ENCODE assay signal across 8 cellular contexts in the genomic region with DNA sequence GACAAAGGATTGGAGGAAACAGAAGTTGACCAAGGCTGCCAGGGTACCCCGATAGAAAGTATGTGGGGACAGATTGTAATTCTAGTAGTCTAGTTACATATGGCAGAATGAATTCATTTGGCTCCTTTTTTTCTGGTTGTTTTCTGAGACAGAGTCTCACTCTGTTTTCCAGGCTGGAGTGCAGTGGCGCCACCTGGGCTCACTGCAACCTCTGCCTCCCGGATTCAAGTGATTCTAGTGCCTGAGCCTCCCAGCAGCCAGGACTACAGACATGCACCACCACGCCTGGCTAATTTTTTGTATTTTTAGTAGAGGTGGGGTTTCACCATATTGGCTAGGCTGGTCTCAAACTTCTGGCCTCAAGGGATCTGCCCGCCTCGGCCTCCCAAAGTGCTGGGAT. TPM values are rescaled to one million over a fixed set of nuclear protein-coding genes. Genes with fewer than 3 reads are reported as not detected.
DNase-seq lines count a peak whose midpoint lies in the region; ATAC-seq, FAIRE-seq and TF ChIP-seq lines count a peak whose summit lies in the region.
"Not testable (repeated sequence)": the region's sequence is repeated elsewhere in the genome, so short reads cannot be mapped to it uniquely, and the experiment has no call there.

No MANE protein-coding gene starts in this region.

- not testable (repeated sequence) for TF ChIP-seq EP300 in HepG2 (IDR thresholded peaks at IDR 0.05; ENCODE audit: low read depth in 2 of 2, low read length in 2 of 2); HepG2 (CRISPR knock-in tag; IDR thresholded peaks at IDR 0.05; ENCODE audit: borderline replicate concordance)

- not testable (repeated sequence) for H2AFZ ChIP-seq in HepG2 (ENCODE audit: low read length)

- H3K27ac Mint-ChIP-seq in brain = peak overlapping the region in 2 of 5 experiments; percentile 41 to 67
- not testable (repeated sequence) for H3K27ac Mint-ChIP-seq in type B pancreatic cell

- not testable (repeated sequence) for TF ChIP-seq RAD21 in HepG2 (CRISPR knock-in tag; IDR thresholded peaks at IDR 0.05)

- not testable (repeated sequence) for H3K9me3 ChIP-seq in HepG2 (ENCODE audit: low read length)

- H3K36me3 ChIP-seq in HepG2 (replicated peaks in 1 of 2; ENCODE audit: control insufficient read depth in 1 of 2, insufficient read depth in 2 of 2, low read length in 2 of 2) = peaks cover 18 to 53% of the 10 kb centered on the region in 2 experiments

- H3K9me3 Mint-ChIP-seq in brain, type B pancreatic cell: not testable (repeated sequence)

- H3K27me3 Mint-ChIP-seq in brain, type B pancreatic cell: not testable (repeated sequence)

- POLR2A ChIA-PET in HepG2 (lab: Yijun Ruan, JAX) = interaction anchor here (1.0 kb wide), 1 partner anchor 30 kb away, joined by 3 read pairs; a partner anchor contains a TSS

- not testable (repeated sequence) for H3K27me3 ChIP-seq in HepG2 (ENCODE audit: control insufficient read depth in 1 of 2, insufficient read depth in 2 of 2, low read length in 2 of 2)

- FAIRE-seq in HepG2 (lab: Jason Lieb, UNC) = not testable (repeated sequence)

- not testable (repeated sequence) for H3K9ac ChIP-seq in HepG2 (ENCODE audit: insufficient read depth, low read depth, low read length)

- not testable (repeated sequence) for H3K79me2 ChIP-seq in HepG2 (ENCODE audit: insufficient read depth, low read length)

- not testable (repeated sequence) for H3K4me1 ChIP-seq in HepG2 (ENCODE audit: insufficient read depth, low read length)

- WGBS in HepG2 (ENCODE audit: low lambda C conversion rate) = 89% methylated on average over 6 of the region's 6 CpGs

- intact Hi-C loops in HepG2 (cut with micrococcal nuclease; ENCODE audit: unreplicated experiment) = not testable (repeated sequence)

- DNase-seq in NB4 (ENCODE audit: low read depth); fibroblast of mammary gland (ENCODE audit: low read depth); type B pancreatic cell (ENCODE audit: extremely low spot score, unreplicated experiment): not testable (repeated sequence)
- DNase-seq in SK-MEL-5 (ENCODE audit: low read depth, low spot score) (peak; percentile 43), HepG2 (ENCODE audit: low spot score) (peak; percentile 9)

- TF ChIP-seq CTCF in C4-2B (conservative IDR thresholded peaks at IDR 0.05) (peak; percentile 56), GM12874 (IDR thresholded peaks at IDR 0.05; ENCODE audit: insufficient read depth, low read depth, low read length) (0 out of 2 replicates have a peak, but pooled peaks have one; percentile 7), NB4 (IDR thresholded peaks at IDR 0.05; ENCODE audit: low read depth, low read length) (peak; percentile 16), brain (conservative IDR thresholded peaks at IDR 0.05) (peak; percentile 37 to 69), fibroblast of mammary gland (conservative IDR thresholded peaks at IDR 0.05; ENCODE audit: control insufficient read depth, insufficient read depth, low read depth, low read length) (peak; percentile 23), HepG2 (CRISPR knock-in tag; IDR thresholded peaks at IDR 0.05) (peak; percentile 54), type B pancreatic cell (conservative IDR thresholded peaks at IDR 0.05) (peak; percentile 57)

- not testable (repeated sequence) for H4K20me1 ChIP-seq in HepG2 (ENCODE audit: insufficient read depth, low read length)

- CTCF ChIA-PET in HepG2 (lab: Yijun Ruan, JAX; ENCODE audit: low intra/inter-chr PET ratio, low total read pairs) = interaction anchor here (1.0 kb wide), 1 partner anchor 161 kb away, joined by 3 read pairs; no protein-coding TSS in a partner anchor

- H3K4me3 Mint-ChIP-seq in brain, type B pancreatic cell: not testable (repeated sequence)

- TF ChIP-seq POLR2A in NB4 (IDR thresholded peaks at IDR 0.05; ENCODE audit: extremely low read depth, insufficient read length); HepG2 (IDR thresholded peaks at IDR 0.05; ENCODE audit: insufficient read depth in 1 of 2, low read depth in 2 of 2, low read length in 2 of 2): not testable (repeated sequence)

- H3K36me3 Mint-ChIP-seq in brain (peaks cover 68% of the 10 kb centered on the region), type B pancreatic cell (peaks cover 26% of the 10 kb centered on the region)

- not testable (repeated sequence) for H3K4me2 ChIP-seq in HepG2 (ENCODE audit: low read depth, low read length)

- not testable (repeated sequence) for H3K27ac ChIP-seq in C4-2B; HepG2 (ENCODE audit: extremely low read length, insufficient read depth, low read length)

- in situ Hi-C loops in SK-MEL-5 (cut with HindIII; ENCODE audit: low pct_unique_long_range_greater_than_20kb, low sequenced_read_pairs) = not testable (repeated sequence)
- in situ Hi-C loops in HepG2 (cut with HindIII; ENCODE audit: extremely low pct_ligation_motif_present, low pct_unique_long_range_greater_than_20kb) = loop anchor here (25.0 kb wide), 1 partner anchor 155 kb away; no protein-coding TSS in a partner anchor

- BruUV-seq in HepG2 (replicated peaks; lab: Mats Ljungman, UMichigan) = not testable (repeated sequence)

- not testable (repeated sequence) for H3K4me3 ChIP-seq in NB4 (ENCODE audit: low read depth, low read length); fibroblast of mammary gland (ENCODE audit: control insufficient read depth, low read depth, low read length); HepG2 (replicated peaks in 1 of 3; ENCODE audit: insufficient read depth in 1 of 3, low read depth in 2 of 3, low read length in 3 of 3)

- peak; percentile 80 for ATAC-seq in HepG2

- H3K4me1 Mint-ChIP-seq in brain; type B pancreatic cell (ENCODE audit: unreplicated experiment): not testable (repeated sequence)

TF ChIP-seq in HepG2, 621 proteins besides CTCF, POLR2A, EP300 and RAD21:
- peak; percentile 49 for TF ChIP-seq STAG1 (CRISPR knock-in tag; IDR thresholded peaks at IDR 0.05)

RNA-seq across cellular contexts. Expression of a gene that starts 30.3 kb away (rescaled TPM):
- 1,374 and 1,678 TPM in 2 replicates for total RNA-seq in SK-MEL-5 (2014; rRNA removed; shearing (Covaris generic))
- polyA plus RNA-seq in SK-MEL-5 (2015; cell fraction: cytosol; rRNA removed) = 1,256 and 1,513 TPM in 2 replicates
- polyA plus RNA-seq in SK-MEL-5 (2015; cell fraction: nucleus; rRNA removed) = 489 and 516 TPM in 2 replicates
- polyA plus RNA-seq in brain (ENCODE audit: insufficient read depth, low read depth, low replicate concordance) (1,105 TPM), HepG2 (2011; rRNA removed) (1,908 and 2,245 TPM in 2 replicates)
- total RNA-seq in HepG2 (2016; rRNA removed; fragmentation: Illumina TruSeq; extraction: Trizol) (1,542 and 1,735 TPM in 2 replicates), type B pancreatic cell (ENCODE audit: low replicate concordance) (1,333 and 1,435 TPM in 2 replicates)
- 2,792 and 3,249 TPM in 2 replicates for total RNA-seq in HepG2 (2016; cell fraction: cytosol; rRNA removed; fragmentation: Illumina TruSeq; extraction: Trizol; ENCODE audit: low read depth)
- total RNA-seq in HepG2 (2016; cell fraction: insoluble cytoplasmic fraction; rRNA removed; fragmentation: Illumina TruSeq; extraction: Trizol) = 1,538 and 1,805 TPM in 2 replicates
- total RNA-seq in HepG2 (2016; cell fraction: membrane; rRNA removed; fragmentation: Illumina TruSeq; extraction: Trizol) = 4,280 and 4,305 TPM in 2 replicates
- total RNA-seq in HepG2 (2016; cell fraction: nucleus; rRNA removed; fragmentation: Illumina TruSeq; extraction: Trizol) = 609 and 619 TPM in 2 replicates
- polyA plus RNA-seq in HepG2 (2011; cell fraction: cytosol; rRNA removed) = 1,617 and 1,923 TPM in 2 replicates
- 279 and 367 TPM in 2 replicates for polyA plus RNA-seq in HepG2 (2011; cell fraction: nucleus; rRNA removed)
- polyA plus RNA-seq in HepG2 (2012) = 1,644 and 2,487 TPM in 2 replicates
- polyA plus RNA-seq in HepG2 (2016; cell fraction: cytosol; fragmentation: Illumina TruSeq; extraction: Trizol; ENCODE audit: low read depth) = 3,160 and 3,393 TPM in 2 replicates
- polyA plus RNA-seq in HepG2 (2016; cell fraction: insoluble cytoplasmic fraction; fragmentation: Illumina TruSeq; extraction: Trizol; ENCODE audit: low read depth) = 1,742 and 1,793 TPM in 2 replicates
- polyA plus RNA-seq in HepG2 (2016; cell fraction: membrane; fragmentation: Illumina TruSeq; extraction: Trizol; ENCODE audit: low read depth) = 3,694 and 3,762 TPM in 2 replicates
- 904 and 939 TPM in 2 replicates for polyA plus RNA-seq in HepG2 (2016; cell fraction: nucleus; fragmentation: Illumina TruSeq; extraction: Trizol; ENCODE audit: insufficient read depth, low read depth)
- 934 and 1,186 TPM in 2 replicates for polyA minus RNA-seq in HepG2 (2011; rRNA and poly(A)+ RNA removed; ENCODE audit: low replicate concordance)
- polyA minus RNA-seq in HepG2 (2011; cell fraction: cytosol; rRNA and poly(A)+ RNA removed) = 263 and 284 TPM in 2 replicates
- 825 and 1,127 TPM in 2 replicates for polyA minus RNA-seq in HepG2 (2011; cell fraction: nucleus; rRNA and poly(A)+ RNA removed)

Comparison
In these comparisons a context has a peak if more than half of its experiments do, and no peak if none do; other contexts are left out.
1. CTCF ChIP-seq: peak in every context shown above with its lines; median percentile 57 in type B pancreatic cell; 56 in C4-2B; 54 in HepG2; 53 in brain; 23 in fibroblast of mammary gland; 16 in NB4; 7 in GM12874.